In genomic region chr14:30623412-30624131, GRCh38 we compare ENCODE assay signal across 8 cellular contexts. TPM values are rescaled to one million over a fixed set of nuclear protein-coding genes. Genes with fewer than 3 reads are reported as not detected.
DNase-seq lines count a peak whose midpoint lies in the region; ATAC-seq and TF ChIP-seq lines count a peak whose summit lies in the region.

No MANE protein-coding gene starts in this region.

- H3K9ac ChIP-seq in SU-DHL-6 (ENCODE audit: low read length), result peak overlapping the region; percentile 74

- peaks cover 9% of the 10 kb centered on the region for H3K4me1 Mint-ChIP-seq in GM23338

- H3K79me2 ChIP-seq in GM23338 (replicated peaks; ENCODE audit: insufficient read depth) (peaks cover 62% of the 10 kb centered on the region), SU-DHL-6 (ENCODE audit: insufficient read depth, low read length) (peaks cover 62% of the 10 kb centered on the region)

- H3K27me3 ChIP-seq in GM23338 (ENCODE audit: insufficient read depth), result no peaks in the 10 kb centered on the region
- no peaks in the 10 kb centered on the region for H3K27me3 ChIP-seq in SU-DHL-6 (ENCODE audit: low read length)

- H3K27ac Mint-ChIP-seq in GM23338, result no peak overlapping the region

- ATAC-seq in GM23338 (no peak), GM21367 (IDR thresholded peaks at IDR 0.05; ENCODE audit: unreplicated experiment) (no peak), GM19324 (IDR thresholded peaks at IDR 0.05; ENCODE audit: low FRiP score, unreplicated experiment) (no peak), GM19397 (IDR thresholded peaks at IDR 0.05; ENCODE audit: unreplicated experiment) (no peak)

- H3K4me2 ChIP-seq in GM23338, result peak overlapping the region; percentile 76
- H3K4me2 ChIP-seq in SU-DHL-6 (ENCODE audit: low read depth, low read length, poor library complexity, severe bottlenecking), result peak overlapping the region; percentile 98

- H3K9me2 ChIP-seq in GM23338 (ENCODE audit: insufficient read depth), result no peaks in the 10 kb centered on the region
- H3K9me2 ChIP-seq in SU-DHL-6 (replicated peaks; ENCODE audit: insufficient read depth, low read length), result no peaks in the 10 kb centered on the region

- peak overlapping the region; percentile 75 for H3K4me3 ChIP-seq in GM23338
- peak overlapping the region; percentile 76 for H3K4me3 ChIP-seq in SU-DHL-6 (ENCODE audit: insufficient read depth, low read length, poor library complexity, severe bottlenecking)
- H3K4me3 ChIP-seq in fibroblast of mammary gland (ENCODE audit: control insufficient read depth, low read depth, low read length), result peak overlapping the region; percentile 82
- peak overlapping the region; percentile 87 for H3K4me3 ChIP-seq in skeletal muscle cell (ENCODE audit: low read depth, low read length)

- no peaks in the 10 kb centered on the region for H3K36me3 ChIP-seq in GM23338 (ENCODE audit: insufficient read depth)
- H3K36me3 ChIP-seq in SU-DHL-6 (ENCODE audit: low read length), result no peaks in the 10 kb centered on the region; the same call in 1 of the 2 replicates

- DNase-seq in GM23338 (ENCODE audit: low spot score), result no peak
- no peak for DNase-seq in fibroblast of mammary gland (ENCODE audit: low read depth)
- DNase-seq in skeletal muscle cell (ENCODE audit: low read depth), result no peak
- no peak for DNase-seq in NCI-H446 treated with DMSO at 0.1 percent for 48 hours (lab: John Stamatoyannopoulos, UW)

- TF ChIP-seq CTCF in GM23338 (conservative IDR thresholded peaks at IDR 0.05; ENCODE audit: low read depth in 2 of 2) (no peak), SU-DHL-6 (IDR thresholded peaks at IDR 0.05; ENCODE audit: insufficient read depth, low read length, poor library complexity, severe bottlenecking) (no peak), fibroblast of mammary gland (conservative IDR thresholded peaks at IDR 0.05; ENCODE audit: control insufficient read depth, insufficient read depth, low read depth, low read length) (no peak)

- no peaks in the 10 kb centered on the region for H3K9me3 ChIP-seq in SU-DHL-6 (ENCODE audit: insufficient read depth, low read length)

- H3K9me3 Mint-ChIP-seq in GM23338, result no peaks in the 10 kb centered on the region

- H3K4me3 Mint-ChIP-seq in GM23338, result peak overlapping the region; percentile 94

- H3K27ac ChIP-seq in GM23338 (ENCODE audit: low read depth) (no peak overlapping the region), SU-DHL-6 (ENCODE audit: low read depth, low read length) (no peak overlapping the region)

- 0 out of 3 replicates have a peak, but pooled peaks cover 3% of the 10 kb centered on the region for H3K36me3 Mint-ChIP-seq in GM23338 (ENCODE audit: low read depth)

- H4K20me1 ChIP-seq in GM23338 (replicated peaks; ENCODE audit: insufficient read depth) (peaks cover 14% of the 10 kb centered on the region; the same call in 1 of the 2 replicates), SU-DHL-6 (ENCODE audit: low read depth, low read length) (peaks cover 3% of the 10 kb centered on the region)

- H2AFZ ChIP-seq in GM23338 (no peak overlapping the region), SU-DHL-6 (ENCODE audit: low read depth, low read length, severe bottlenecking) (no peak overlapping the region)

- H3K27me3 Mint-ChIP-seq in GM23338 (ENCODE audit: insufficient read depth, low read depth, poor library complexity), result peaks cover 7% of the 10 kb centered on the region

- H3F3A ChIP-seq in GM23338 (replicated peaks; ENCODE audit: low read depth) (peaks cover 4% of the 10 kb centered on the region; the same call in 1 of the 2 replicates), SU-DHL-6 (ENCODE audit: insufficient read depth) (peaks cover 17% of the 10 kb centered on the region)

- H3K4me1 ChIP-seq in GM23338 (ENCODE audit: insufficient read depth), result no peaks in the 10 kb centered on the region

TF ChIP-seq in GM23338, 12 proteins besides CTCF, POLR2A, EP300 and RAD21 (continues in another document):
- TF ChIP-seq, protein P1, sequence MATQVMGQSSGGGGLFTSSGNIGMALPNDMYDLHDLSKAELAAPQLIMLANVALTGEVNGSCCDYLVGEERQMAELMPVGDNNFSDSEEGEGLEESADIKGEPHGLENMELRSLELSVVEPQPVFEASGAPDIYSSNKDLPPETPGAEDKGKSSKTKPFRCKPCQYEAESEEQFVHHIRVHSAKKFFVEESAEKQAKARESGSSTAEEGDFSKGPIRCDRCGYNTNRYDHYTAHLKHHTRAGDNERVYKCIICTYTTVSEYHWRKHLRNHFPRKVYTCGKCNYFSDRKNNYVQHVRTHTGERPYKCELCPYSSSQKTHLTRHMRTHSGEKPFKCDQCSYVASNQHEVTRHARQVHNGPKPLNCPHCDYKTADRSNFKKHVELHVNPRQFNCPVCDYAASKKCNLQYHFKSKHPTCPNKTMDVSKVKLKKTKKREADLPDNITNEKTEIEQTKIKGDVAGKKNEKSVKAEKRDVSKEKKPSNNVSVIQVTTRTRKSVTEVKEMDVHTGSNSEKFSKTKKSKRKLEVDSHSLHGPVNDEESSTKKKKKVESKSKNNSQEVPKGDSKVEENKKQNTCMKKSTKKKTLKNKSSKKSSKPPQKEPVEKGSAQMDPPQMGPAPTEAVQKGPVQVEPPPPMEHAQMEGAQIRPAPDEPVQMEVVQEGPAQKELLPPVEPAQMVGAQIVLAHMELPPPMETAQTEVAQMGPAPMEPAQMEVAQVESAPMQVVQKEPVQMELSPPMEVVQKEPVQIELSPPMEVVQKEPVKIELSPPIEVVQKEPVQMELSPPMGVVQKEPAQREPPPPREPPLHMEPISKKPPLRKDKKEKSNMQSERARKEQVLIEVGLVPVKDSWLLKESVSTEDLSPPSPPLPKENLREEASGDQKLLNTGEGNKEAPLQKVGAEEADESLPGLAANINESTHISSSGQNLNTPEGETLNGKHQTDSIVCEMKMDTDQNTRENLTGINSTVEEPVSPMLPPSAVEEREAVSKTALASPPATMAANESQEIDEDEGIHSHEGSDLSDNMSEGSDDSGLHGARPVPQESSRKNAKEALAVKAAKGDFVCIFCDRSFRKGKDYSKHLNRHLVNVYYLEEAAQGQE (IDR thresholded peaks at IDR 0.05; ENCODE audit: unreplicated experiment), result no peak
- no peak for TF ChIP-seq POLR2AphosphoS5 (IDR thresholded peaks at IDR 0.05; ENCODE audit: low read depth)
- no peak for TF ChIP-seq ZNF331 (CRISPR knock-in tag; IDR thresholded peaks at IDR 0.05; ENCODE audit: low read depth)
- TF ChIP-seq EZH2 (IDR thresholded peaks at IDR 0.05; ENCODE audit: low read depth, unreplicated experiment), result no peak
- TF ChIP-seq ZNF114 (CRISPR knock-in tag; IDR thresholded peaks at IDR 0.05), result no peak
- no peak for TF ChIP-seq NANOG (IDR thresholded peaks at IDR 0.05; ENCODE audit: borderline replicate concordance)
- no peak for TF ChIP-seq JUNB (IDR thresholded peaks at IDR 0.05; ENCODE audit: unreplicated experiment)
- TF ChIP-seq STAT1 (IDR thresholded peaks at IDR 0.05; ENCODE audit: unreplicated experiment), result no peak
- TF ChIP-seq, protein P2, sequence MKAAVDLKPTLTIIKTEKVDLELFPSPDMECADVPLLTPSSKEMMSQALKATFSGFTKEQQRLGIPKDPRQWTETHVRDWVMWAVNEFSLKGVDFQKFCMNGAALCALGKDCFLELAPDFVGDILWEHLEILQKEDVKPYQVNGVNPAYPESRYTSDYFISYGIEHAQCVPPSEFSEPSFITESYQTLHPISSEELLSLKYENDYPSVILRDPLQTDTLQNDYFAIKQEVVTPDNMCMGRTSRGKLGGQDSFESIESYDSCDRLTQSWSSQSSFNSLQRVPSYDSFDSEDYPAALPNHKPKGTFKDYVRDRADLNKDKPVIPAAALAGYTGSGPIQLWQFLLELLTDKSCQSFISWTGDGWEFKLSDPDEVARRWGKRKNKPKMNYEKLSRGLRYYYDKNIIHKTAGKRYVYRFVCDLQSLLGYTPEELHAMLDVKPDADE (IDR thresholded peaks at IDR 0.05), result no peak
- no peak for TF ChIP-seq CREB1 (CRISPR knock-in tag; IDR thresholded peaks at IDR 0.05; ENCODE audit: low read depth)
- TF ChIP-seq EZH2phosphoT487 (IDR thresholded peaks at IDR 0.05; ENCODE audit: unreplicated experiment), result no peak

RNA-seq across cellular contexts. Expression of gene SCFD1, which starts 1.5 kb away (rescaled TPM):
- 77.6 and 80.2 TPM in 2 replicates for total RNA-seq in GM23338 (2014; rRNA removed; shearing (Covaris generic))
- polyA plus RNA-seq in GM23338 (2016; fragmentation: Nextera tagmentation; extraction: Ambion mirVana), result 99.2 and 110 TPM in 2 replicates
